In the genomic region with DNA sequence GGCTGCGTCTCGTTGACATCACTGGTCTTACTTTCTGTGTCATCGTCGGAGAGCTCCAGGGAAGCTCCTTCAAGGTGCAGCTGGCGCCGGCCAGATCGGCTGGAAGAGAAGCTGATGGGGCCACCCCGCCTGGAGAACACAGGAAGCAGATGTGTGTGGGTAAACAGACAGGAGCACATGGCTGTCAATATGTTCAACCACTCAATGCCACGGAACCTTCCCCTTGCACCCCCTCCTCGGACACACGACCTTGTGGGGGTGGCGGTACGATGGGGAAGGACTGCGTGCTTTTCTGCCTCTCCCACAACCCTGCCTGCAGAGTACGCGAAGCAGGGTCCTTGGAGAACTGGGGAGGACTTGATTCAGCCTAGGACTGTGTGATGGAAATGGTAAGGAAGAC, we compare ENCODE assay signal across 24 cellular contexts.
"Had no signal": no experiment of that assay in that cellular context is flagged by ENCODE, and none has a peak within 500 bp of the region (broad histone marks: within the 10 kb centered on the region; RNA-seq: fewer than 3 reads in every experiment).

No MANE protein-coding gene starts in this region.

- H3K27ac ChIP-seq: brain microvascular endothelial cell, hepatocyte, neural progenitor cell, ovary, psoas muscle, skin epidermis, stomach, VCaP had no signal

- H3K9ac ChIP-seq: neural progenitor cell had no signal

- H3K9me3 Mint-ChIP-seq: activated naive CD4-positive, alpha-beta T cell treated with anti-CD3 and anti-CD28 coated beads for 36 hours; activated T-cell treated with anti-CD3 and anti-CD28 coated beads, Interleukin-2, amount 50 U/mL, for 4 hours; central memory CD8-positive, alpha-beta T cell; naive B cell; neural progenitor cell had no signal

- H3K4me3 ChIP-seq: hepatocyte, mucosa of descending colon, neural progenitor cell, ovary, psoas muscle, skin epidermis, stomach had no signal

- DNase-seq: activated CD4-positive, alpha-beta T cell treated with anti-CD3 and anti-CD28 coated beads, Interleukin-2, amount 50 U/mL, for 48 hours; activated CD4-positive, CD25-positive, alpha-beta regulatory T cell treated with anti-CD3 and anti-CD28 coated beads, Interleukin-2, amount 50 U/mL, for 72 hours; activated naive CD4-positive, alpha-beta T cell treated with anti-CD3 and anti-CD28 coated beads for 36 hours; activated T-cell treated with anti-CD3 and anti-CD28 coated beads, Interleukin-2, amount 50 U/mL, for 4 hours; anterior cingulate cortex; brain microvascular endothelial cell; effector CD8-positive, alpha-beta T cell; left cardiac atrium; mesenchymal stem cell; mucosa of descending colon; naive B cell; ovary; psoas muscle; right cardiac atrium; stimulated activated CD4-positive, alpha-beta T cell treated with anti-CD3 and anti-CD28 coated beads, Interleukin-15, amount 100 ng/mL, for 24 hours; stimulated activated CD4-positive, alpha-beta T cell treated with anti-CD3 and anti-CD28 coated beads, Interleukin-2, amount 100 ng/mL, for 48 hours; stomach; T-helper 2 cell; trophoblast cell had no signal

- H3K36me3 ChIP-seq: ovary had no signal

- H2AFZ ChIP-seq: hepatocyte, neural progenitor cell had no signal

- H3K27me3 Mint-ChIP-seq: central memory CD8-positive, alpha-beta T cell; naive B cell had no signal

- H3K4me3 Mint-ChIP-seq: activated naive CD4-positive, alpha-beta T cell treated with anti-CD3 and anti-CD28 coated beads for 36 hours; activated T-cell treated with anti-CD3 and anti-CD28 coated beads, Interleukin-2, amount 50 U/mL, for 4 hours; central memory CD8-positive, alpha-beta T cell; neural progenitor cell had no signal

- H3K27me3 ChIP-seq: brain microvascular endothelial cell, hepatocyte, neural progenitor cell, ovary, stomach had no signal

- H3K4me2 ChIP-seq: hepatocyte, neural progenitor cell had no signal

- H3K4me1 ChIP-seq: neural progenitor cell, psoas muscle had no signal

- ATAC-seq: activated T-cell treated with anti-CD3 and anti-CD28 coated beads, Interleukin-2, amount 50 U/mL, for 4 hours; left cardiac atrium; mucosa of descending colon; psoas muscle; right cardiac atrium had no signal

- H3K9me3 ChIP-seq: mucosa of descending colon, ovary, psoas muscle, stomach had no signal

- H3K79me2 ChIP-seq: hepatocyte had no signal

- H3K27ac Mint-ChIP-seq: activated naive CD4-positive, alpha-beta T cell treated with anti-CD3 and anti-CD28 coated beads for 36 hours had no signal
